ENCODE assay signal across 32 cellular contexts in genomic region chr2:241254904-241255351, GRCh38.
"Had no signal": no experiment of that assay in that cellular context is flagged by ENCODE, and none has a peak within 500 bp of the region (broad histone marks: within the 10 kb centered on the region; RNA-seq: fewer than 3 reads in every experiment).

No MANE protein-coding gene starts in this region.

- DNase-seq: activated B cell treated with CpG ODN at 0.5 μM for 24 hours; activated CD4-positive, alpha-beta memory T cell treated with anti-CD3 and anti-CD28 coated beads, Interleukin-2, amount 10 ng/mL, durations not matched to agents 7 days and 5 days; activated CD4-positive, alpha-beta T cell treated with anti-CD3 and anti-CD28 coated beads for 4 hours; activated CD4-positive, CD25-positive, alpha-beta regulatory T cell treated with anti-CD3 and anti-CD28 coated beads, Interleukin-2, amount 50 U/mL, for 72 hours; activated CD8-positive, alpha-beta memory T cell treated with anti-CD3 and anti-CD28 coated beads for 24 hours; activated CD8-positive, alpha-beta memory T cell treated with anti-CD3 and anti-CD28 coated beads, Interleukin-2, amount 10 ng/mL, durations not matched to agents 7 days and 5 days; activated effector memory CD4-positive, alpha-beta T cell treated with anti-CD3 and anti-CD28 coated beads, Interleukin-2, amount 50 U/mL, for 16 hours; activated naive CD4-positive, alpha-beta T cell; activated naive CD4-positive, alpha-beta T cell treated with anti-CD3 and anti-CD28 coated beads, Interleukin-2, amount 50 U/mL, for 16 hours; activated naive CD8-positive, alpha-beta T cell treated with anti-CD3 and anti-CD28 coated beads, Interleukin-2, amount 10 ng/mL, durations not matched to agents 7 days and 5 days; activated T-cell treated with anti-CD3 and anti-CD28 coated beads, Interleukin-2, amount 50 U/mL, for 48 hours; brain microvascular endothelial cell; central memory CD4-positive, alpha-beta T cell; MM.1S; MV-4-11; NCI-H1092; NCI-H1436 treated with DMSO at 0.1 percent for 48 hours; NCI-H1694 treated with DMSO at 0.1 percent for 48 hours; NCI-H2029; NCI-H345; NCI-H526; NCI-H748 treated with DMSO at 0.1 percent for 48 hours; NK-92 treated with Interleukin-12 subunit alpha and Interleukin-12 subunit beta, amount 100 ng/mL, for 24 hours; PC-3; RPMI8226; SHP77 treated with DMSO at 0.1 percent for 48 hours; SK-N-SH had no signal

- H3K4me1 ChIP-seq: Peyer's patch, SJSA1 had no signal

- H3K4me1 Mint-ChIP-seq: activated B cell treated with CpG ODN at 0.5 μM for 24 hours; activated naive CD8-positive, alpha-beta T cell treated with anti-CD3 and anti-CD28 coated beads, Interleukin-2, amount 10 ng/mL, durations not matched to agents 7 days and 5 days had no signal

- H3K9me3 ChIP-seq: Peyer's patch, SJSA1, SK-N-SH had no signal

- H3K27me3 Mint-ChIP-seq: activated B cell treated with CpG ODN at 0.5 μM for 24 hours; activated CD4-positive, alpha-beta memory T cell treated with anti-CD3 and anti-CD28 coated beads, Interleukin-2, amount 10 ng/mL, durations not matched to agents 7 days and 5 days; activated CD8-positive, alpha-beta memory T cell treated with anti-CD3 and anti-CD28 coated beads, Interleukin-2, amount 10 ng/mL, durations not matched to agents 7 days and 5 days; activated naive CD8-positive, alpha-beta T cell treated with anti-CD3 and anti-CD28 coated beads, Interleukin-2, amount 10 ng/mL, durations not matched to agents 7 days and 5 days had no signal

- H3K4me3 ChIP-seq: Peyer's patch, SJSA1 had no signal

- H3K27ac Mint-ChIP-seq: activated B cell treated with CpG ODN at 0.5 μM for 24 hours; activated CD4-positive, alpha-beta memory T cell treated with anti-CD3 and anti-CD28 coated beads, Interleukin-2, amount 10 ng/mL, durations not matched to agents 7 days and 5 days; activated CD8-positive, alpha-beta memory T cell treated with anti-CD3 and anti-CD28 coated beads, Interleukin-2, amount 10 ng/mL, durations not matched to agents 7 days and 5 days; activated naive CD8-positive, alpha-beta T cell treated with anti-CD3 and anti-CD28 coated beads, Interleukin-2, amount 10 ng/mL, durations not matched to agents 7 days and 5 days; T-helper 1 cell treated with Interleukin-12 subunit alpha and Interleukin-12 subunit beta and Interleukin-4 antibody, amounts not matched to agents 30 μg/mL and 1 μg/mL, for 36 hours; T-helper 2 cell treated with Interferon-gamma antibody and Interleukin-4, amounts not matched to agents 5 μg/mL and 100 μg/mL, for 36 hours had no signal

- ATAC-seq: activated CD8-positive, alpha-beta memory T cell treated with anti-CD3 and anti-CD28 coated beads, Interleukin-2, amount 10 ng/mL, durations not matched to agents 7 days and 5 days; PC-3 had no signal

- H3K4me3 Mint-ChIP-seq: activated B cell treated with CpG ODN at 0.5 μM for 24 hours; activated CD4-positive, alpha-beta memory T cell treated with anti-CD3 and anti-CD28 coated beads, Interleukin-2, amount 10 ng/mL, durations not matched to agents 7 days and 5 days; activated CD8-positive, alpha-beta memory T cell treated with anti-CD3 and anti-CD28 coated beads, Interleukin-2, amount 10 ng/mL, durations not matched to agents 7 days and 5 days; activated naive CD8-positive, alpha-beta T cell treated with anti-CD3 and anti-CD28 coated beads, Interleukin-2, amount 10 ng/mL, durations not matched to agents 7 days and 5 days; T-helper 1 cell treated with Interleukin-12 subunit alpha and Interleukin-12 subunit beta and Interleukin-4 antibody, amounts not matched to agents 30 μg/mL and 1 μg/mL, for 36 hours; T-helper 2 cell treated with Interferon-gamma antibody and Interleukin-4, amounts not matched to agents 5 μg/mL and 100 μg/mL, for 36 hours had no signal

- H3K9me3 Mint-ChIP-seq: activated B cell treated with CpG ODN at 0.5 μM for 24 hours; activated CD4-positive, alpha-beta memory T cell treated with anti-CD3 and anti-CD28 coated beads, Interleukin-2, amount 10 ng/mL, durations not matched to agents 7 days and 5 days; activated naive CD8-positive, alpha-beta T cell treated with anti-CD3 and anti-CD28 coated beads, Interleukin-2, amount 10 ng/mL, durations not matched to agents 7 days and 5 days; T-helper 1 cell treated with Interleukin-12 subunit alpha and Interleukin-12 subunit beta and Interleukin-4 antibody, amounts not matched to agents 30 μg/mL and 1 μg/mL, for 36 hours; T-helper 2 cell treated with Interferon-gamma antibody and Interleukin-4, amounts not matched to agents 5 μg/mL and 100 μg/mL, for 36 hours had no signal

- H3K27me3 ChIP-seq: brain microvascular endothelial cell, Peyer's patch, SJSA1 had no signal

- H3K27ac ChIP-seq: brain microvascular endothelial cell, KMS-11, Peyer's patch, SJSA1 had no signal
